ENCODE assay signal across 9 cellular contexts in the genomic region with DNA sequence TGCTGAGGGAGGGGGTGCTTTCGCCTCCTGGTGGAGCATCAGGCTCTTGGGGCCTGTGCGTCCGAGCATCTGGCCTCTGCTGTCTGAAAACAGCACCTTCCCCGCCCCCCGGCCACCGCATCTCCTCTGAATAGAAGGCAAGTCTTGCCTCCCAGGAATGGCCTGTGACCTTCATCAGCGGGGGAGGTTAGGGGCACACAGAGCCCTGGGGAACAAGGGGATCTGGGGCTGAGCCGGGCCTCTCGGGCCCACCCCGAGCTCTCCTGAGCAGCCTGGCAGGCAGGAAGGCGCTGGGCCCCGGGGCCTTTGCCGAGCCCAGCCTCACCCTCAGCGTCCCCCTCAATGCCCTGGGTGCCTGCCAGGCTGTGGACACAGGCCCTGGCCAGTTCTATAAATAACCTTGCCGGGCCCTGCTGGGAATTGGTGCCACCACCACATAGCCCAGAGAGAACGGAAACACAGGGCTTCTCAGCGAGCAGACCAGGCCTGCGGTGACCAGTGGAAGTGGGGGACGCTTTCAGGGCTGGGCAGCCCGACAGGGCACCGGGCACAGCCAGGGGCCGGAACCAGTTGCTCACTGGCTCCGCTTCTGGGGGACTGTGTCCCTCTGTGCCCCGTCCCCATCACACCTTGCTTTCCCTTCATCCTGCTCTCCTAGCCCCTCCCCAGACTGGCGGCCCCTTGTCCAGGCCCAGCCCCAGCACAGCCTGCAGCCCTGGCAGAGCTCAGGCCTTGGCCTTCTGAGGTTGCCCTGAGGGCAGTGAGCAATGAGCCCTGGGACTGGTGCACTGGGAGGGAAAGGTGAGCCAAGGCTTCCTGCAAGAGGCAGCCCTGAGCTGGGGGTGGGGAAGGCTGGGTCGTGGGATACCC. TPM values are rescaled to one million over a fixed set of nuclear protein-coding genes. Genes with fewer than 3 reads are reported as not detected.
DNase-seq lines count a peak whose midpoint lies in the region; ATAC-seq, FAIRE-seq and TF ChIP-seq lines count a peak whose summit lies in the region.
"Had no signal": no experiment of that assay in that cellular context is flagged by ENCODE, and none has a peak within 500 bp of the region (broad histone marks: within the 10 kb centered on the region; RNA-seq: fewer than 3 reads in every experiment).

No MANE protein-coding gene starts in this region.

- CTCF ChIA-PET in HCT116 (lab: Charles Lee) = interaction anchor here (0.6 to 2.3 kb wide), 4 partner anchors 10 to 292 kb away, joined by 3 to 5 read pairs (median 4); no protein-coding TSS in a partner anchor
- CTCF ChIA-PET in WTC11 (lab: Charles Lee) = interaction anchor here (0.6 to 2.6 kb wide), 7 partner anchors 29 to 151 kb away, joined by 3 to 13 read pairs (median 4); a partner anchor contains a TSS

- DNase-seq in HCT116 (ENCODE audit: low read depth, low spot score) = no peak
- DNase-seq in keratinocyte (ENCODE audit: low read depth, low spot score) = no peak
- peak; percentile 72 for DNase-seq in spleen
- no peak for DNase-seq in AG20443 (ENCODE audit: low spot score)
- no peak for DNase-seq in WTC11 (ENCODE audit: low spot score)
- DNase-seq: stimulated activated CD4-positive, alpha-beta T cell treated with anti-CD3 and anti-CD28 coated beads, Interleukin-4, amount 100 ng/mL, for 4 hours had no signal

- no peak for TF ChIP-seq RAD21 in HCT116 (IDR thresholded peaks at IDR 0.05; ENCODE audit: low read depth)

- H3K79me2 ChIP-seq in HCT116 (ENCODE audit: insufficient read depth, low read length) (peaks cover 92% of the 10 kb centered on the region), keratinocyte (ENCODE audit: control insufficient read depth, insufficient read depth, low read length) (peaks cover 85% of the 10 kb centered on the region)

- TF ChIP-seq POLR2A in HCT116 (IDR thresholded peaks at IDR 0.05; ENCODE audit: borderline replicate concordance, extremely low read depth, insufficient read depth, insufficient read length) = no peak
- TF ChIP-seq POLR2A in spleen (IDR thresholded peaks at IDR 0.05) = no peak

- TF ChIP-seq CTCF in HCT116 (IDR thresholded peaks at IDR 0.05 in 2 of 3, conservative IDR thresholded peaks at IDR 0.05 in 1 of 3; ENCODE audit: borderline replicate concordance in 1 of 3, insufficient read depth in 1 of 3, low read depth in 2 of 3, low read length in 2 of 3) (no peak), brain (conservative IDR thresholded peaks at IDR 0.05) (no peak), keratinocyte (optimal IDR thresholded peaks at IDR 0.05 in 1 of 3, IDR thresholded peaks at IDR 0.05 in 1 of 3, conservative IDR thresholded peaks at IDR 0.05 in 1 of 3; ENCODE audit: extremely low read depth in 1 of 3, insufficient read depth in 2 of 3, low read length in 3 of 3) (no peak), spleen (IDR thresholded peaks at IDR 0.05 in 8 of 11, conservative IDR thresholded peaks at IDR 0.05 in 3 of 11) (no peak), WTC11 (IDR thresholded peaks at IDR 0.05) (no peak)

- no TSS peak for BruUV-seq in HCT116 (replicated peaks; lab: Mats Ljungman, UMichigan)

- no peak for FAIRE-seq in keratinocyte (lab: Jason Lieb, UNC)

- H3K36me3 ChIP-seq in HCT116 (ENCODE audit: control insufficient read depth in 1 of 2, insufficient read depth in 2 of 2, low read length in 2 of 2) (peaks cover 2 to 18% of the 10 kb centered on the region in 2 experiments; a peak in 2 of 4 replicates), keratinocyte (ENCODE audit: control insufficient read depth in 2 of 2, extremely low read depth in 1 of 2, insufficient read depth in 2 of 2, low read length in 2 of 2) (peaks cover 14 to 16% of the 10 kb centered on the region in 2 experiments), spleen (peaks cover 0 to 89% (median 21%) of the 10 kb centered on the region in 6 donors)

- no peaks in the 10 kb centered on the region for H3K9me3 ChIP-seq in HCT116 (ENCODE audit: control insufficient read depth in 1 of 2, insufficient read depth in 1 of 2, low read depth in 1 of 2, low read length in 2 of 2)
- no peaks in the 10 kb centered on the region for H3K9me3 ChIP-seq in keratinocyte (ENCODE audit: control insufficient read depth, low read depth, low read length)
- no peaks in the 10 kb centered on the region for H3K9me3 ChIP-seq in spleen

- H3K9me3 Mint-ChIP-seq in brain = no peaks in the 10 kb centered on the region
- H3K9me3 Mint-ChIP-seq in WTC11 = no peaks in the 10 kb centered on the region

- no peaks in the 10 kb centered on the region for H3K9me2 ChIP-seq in HCT116 (ENCODE audit: insufficient read depth)

- H3K27ac Mint-ChIP-seq in brain (peak overlapping the region in 3 of 5 experiments; percentile 67 to 69 (median 69)), WTC11 (no peak overlapping the region)

- peaks cover 54% of the 10 kb centered on the region for H3K4me1 Mint-ChIP-seq in brain
- peaks cover 39% of the 10 kb centered on the region for H3K4me1 Mint-ChIP-seq in WTC11

- H3K9ac ChIP-seq in HCT116 (ENCODE audit: low read length) (0 out of 2 replicates have a peak overlapping the region, but pooled peaks have one; percentile 6), keratinocyte (ENCODE audit: control insufficient read depth, extremely low read depth, insufficient read depth, low read length) (peak overlapping the region; percentile 77)

- H2AFZ ChIP-seq in HCT116 (ENCODE audit: low read depth, low read length, poor library complexity, severe bottlenecking) (no peak overlapping the region), keratinocyte (ENCODE audit: control insufficient read depth, low read length) (no peak overlapping the region)

- no peaks in the 10 kb centered on the region for H3K9me1 ChIP-seq in keratinocyte (ENCODE audit: control insufficient read depth, extremely low read depth, insufficient read depth, low read length)

- ATAC-seq in HCT116 = no peak
- no peak for ATAC-seq in HG03378 (IDR thresholded peaks at IDR 0.05; ENCODE audit: unreplicated experiment)
- ATAC-seq in GM18519 (IDR thresholded peaks at IDR 0.05; ENCODE audit: low FRiP score, unreplicated experiment) = no peak
- no peak for ATAC-seq in WTC11

- dilution Hi-C loops in keratinocyte (cut with MboI; ENCODE audit: extremely low pct_ligation_motif_present, low sequenced_read_pairs) = no loop called here

- no peaks in the 10 kb centered on the region for H3K27me3 ChIP-seq in HCT116 (ENCODE audit: insufficient read depth, low read length)
- no peaks in the 10 kb centered on the region for H3K27me3 ChIP-seq in keratinocyte (ENCODE audit: control insufficient read depth, extremely low read depth, insufficient read depth, low read length)
- H3K27me3 ChIP-seq in spleen (replicated peaks in 1 of 7) = no peaks in the 10 kb centered on the region

- H3K4me3 ChIP-seq in HCT116 (replicated peaks in 1 of 2; ENCODE audit: low read depth in 1 of 2, low read length in 2 of 2) (no peak overlapping the region), keratinocyte (ENCODE audit: control insufficient read depth in 2 of 3, extremely low read depth in 1 of 3, insufficient read depth in 2 of 3, low read depth in 1 of 3, low read length in 3 of 3) (no peak overlapping the region), spleen (peak overlapping the region in 1 of 8 donors; percentile 45)

- H3K4me1 ChIP-seq in HCT116 (ENCODE audit: control insufficient read depth in 1 of 2, insufficient read depth in 2 of 2, low read length in 2 of 2) (peaks cover 16 to 58% of the 10 kb centered on the region in 2 experiments), keratinocyte (ENCODE audit: control insufficient read depth, extremely low read depth, insufficient read depth, low read length) (peaks cover 45% of the 10 kb centered on the region), spleen (peaks cover 41 to 97% (median 84%) of the 10 kb centered on the region in 6 donors)

- intact Hi-C loops in HCT116 (cut with micrococcal nuclease) = no loop called here
- intact Hi-C loops in spleen (cut with DNase I; ENCODE audit: low total_unique reads) = no loop called here

- H3K36me3 Mint-ChIP-seq in brain = peaks cover 23% of the 10 kb centered on the region
- H3K36me3 Mint-ChIP-seq in WTC11 = peaks cover 10% of the 10 kb centered on the region

- H4K20me1 ChIP-seq in HCT116 (ENCODE audit: insufficient read depth) = no peaks in the 10 kb centered on the region
- H4K20me1 ChIP-seq in keratinocyte (ENCODE audit: control insufficient read depth, extremely low read depth, insufficient read depth, low read length) = peaks cover 5% of the 10 kb centered on the region

- H3K4me3 Mint-ChIP-seq in brain (no peak overlapping the region), WTC11 (no peak overlapping the region)

- RAD21 ChIA-PET in HCT116 (lab: Charles Lee; ENCODE audit: low non-redundant PET in 1 of 2, low total read pairs in 2 of 2, uncharacterized antibody in 2 of 2, unreplicated experiment in 2 of 2) = no interaction called here

- WGBS in spleen, 5 donors = 70 to 90% (median 80%) methylated on average over 15 to 26 of the region's 26 CpGs

- no peaks in the 10 kb centered on the region for H3K27me3 Mint-ChIP-seq in brain
- no peaks in the 10 kb centered on the region for H3K27me3 Mint-ChIP-seq in WTC11 (ENCODE audit: low read depth)

- H3K4me2 ChIP-seq in HCT116 (ENCODE audit: low read length) = peak overlapping the region; percentile 36
- no peak overlapping the region for H3K4me2 ChIP-seq in keratinocyte (ENCODE audit: control insufficient read depth, extremely low read depth, insufficient read depth, low read depth, low read length)

- POLR2A ChIA-PET in HCT116 (lab: Charles Lee) = no interaction called here
- POLR2A ChIA-PET in WTC11 (lab: Charles Lee) = no interaction called here

- H3K27ac ChIP-seq in HCT116 (ENCODE audit: low read depth, low read length) (peak overlapping the region; percentile 56; the same call in 1 of the 2 replicates), keratinocyte (ENCODE audit: control insufficient read depth, insufficient read depth, low read length) (peak overlapping the region; percentile 88), spleen (peak overlapping the region; percentile 75 to 91 (median 86))

RNA-seq across cellular contexts. Expression of a gene that starts 9.5 kb away (rescaled TPM):
- total RNA-seq in HCT116 (2021; ENCODE audit: unreplicated experiment) (86.9 TPM), spleen (10 to 100 TPM; 52.1 to 85.0 (median 75.3) TPM), WTC11 (2021) (106 to 112 TPM (median 106 TPM) in 3 replicates)
- 67.3 and 71.4 TPM in 2 replicates for polyA plus RNA-seq in HCT116 (2012)
- polyA plus RNA-seq in brain (ENCODE audit: insufficient read depth, low read depth, low replicate concordance) (72.6 TPM), keratinocyte (24.6 to 31.4 TPM (median 28.1 TPM) in 3 replicates), spleen (100 to 1,000 TPM in 1 of 3 donors, 10 to 100 TPM in 2; 44.0 to 107 (median 46.7) TPM)
- polyA plus RNA-seq in keratinocyte (2011; ENCODE audit: low read depth) = 21.6 TPM
- 13.7 and 27.8 TPM in 2 replicates for polyA plus RNA-seq in keratinocyte (2011; cell fraction: cytosol; rRNA removed)
- 47.3 and 54.0 TPM in 2 replicates for polyA plus RNA-seq in keratinocyte (2011; cell fraction: nucleus; rRNA removed)
- 26.4 and 38.3 TPM in 2 replicates for polyA plus RNA-seq in keratinocyte (2012; ENCODE audit: low replicate concordance)
- 19.7 to 42.7 TPM (median 21.9 TPM) in 3 replicates for polyA minus RNA-seq in keratinocyte
- polyA minus RNA-seq in keratinocyte (2011; cell fraction: cytosol; rRNA and poly(A)+ RNA removed) = 56.2 TPM
- 25.7 and 29.2 TPM in 2 replicates for polyA minus RNA-seq in keratinocyte (2011; cell fraction: nucleus; rRNA and poly(A)+ RNA removed)

RNA-seq across cellular contexts. Expression of a gene that starts 22.7 kb away (rescaled TPM):
- total RNA-seq in HCT116 (2021; ENCODE audit: unreplicated experiment) (23.8 TPM), spleen (1 to 10 TPM in 1 of 7 donors, under 1 TPM in 5, not detected in 1; 0.12 to 1.2 (median 0.41) TPM), WTC11 (2021) (21.9 to 23.6 TPM (median 23.4 TPM) in 3 replicates)
- 11.1 and 11.8 TPM in 2 replicates for polyA plus RNA-seq in HCT116 (2012)
- polyA plus RNA-seq in brain (ENCODE audit: insufficient read depth, low read depth, low replicate concordance) (11.2 TPM), keratinocyte (0.93 to 2.8 TPM (median 1.2 TPM) in 3 replicates), spleen (under 1 TPM in 2 of 3 donors, not detected in 1; 0.05 to 0.48 TPM)
- polyA plus RNA-seq in keratinocyte (2011; ENCODE audit: low read depth) = 0.51 TPM
- 0.55 and 1.9 TPM in 2 replicates for polyA plus RNA-seq in keratinocyte (2011; cell fraction: cytosol; rRNA removed)
- 3.6 and 6.2 TPM in 2 replicates for polyA plus RNA-seq in keratinocyte (2011; cell fraction: nucleus; rRNA removed)
- 3.5 and 3.6 TPM in 2 replicates for polyA plus RNA-seq in keratinocyte (2012; ENCODE audit: low replicate concordance)
- polyA minus RNA-seq in keratinocyte = 0.30 to 1.2 TPM (median 1.2 TPM) in 3 replicates
- 11.5 TPM for polyA minus RNA-seq in keratinocyte (2011; cell fraction: cytosol; rRNA and poly(A)+ RNA removed)
- polyA minus RNA-seq in keratinocyte (2011; cell fraction: nucleus; rRNA and poly(A)+ RNA removed) = 3.4 and 7.1 TPM in 2 replicates

RNA-seq across cellular contexts. Expression of a gene that starts 26.5 kb away (rescaled TPM):
- total RNA-seq in HCT116 (2021; ENCODE audit: unreplicated experiment) = 428 TPM
- 468 and 508 TPM in 2 replicates for polyA plus RNA-seq in HCT116 (2012)
- polyA plus RNA-seq in brain (ENCODE audit: insufficient read depth, low read depth, low replicate concordance) = 365 TPM
- 51.3 to 95.4 TPM (median 80.0 TPM) in 3 replicates for polyA plus RNA-seq in keratinocyte
- 74.6 TPM for polyA plus RNA-seq in keratinocyte (2011; ENCODE audit: low read depth)
- 33.2 and 137 TPM in 2 replicates for polyA plus RNA-seq in keratinocyte (2011; cell fraction: cytosol; rRNA removed)
- 27.1 and 36.2 TPM in 2 replicates for polyA plus RNA-seq in keratinocyte (2011; cell fraction: nucleus; rRNA removed)
- 91.2 and 205 TPM in 2 replicates for polyA plus RNA-seq in keratinocyte (2012; ENCODE audit: low replicate concordance)
- polyA minus RNA-seq in keratinocyte = 23.4 to 39.5 TPM (median 25.4 TPM) in 3 replicates
- polyA minus RNA-seq in keratinocyte (2011; cell fraction: cytosol; rRNA and poly(A)+ RNA removed) = 297 TPM
- 29.9 and 36.3 TPM in 2 replicates for polyA minus RNA-seq in keratinocyte (2011; cell fraction: nucleus; rRNA and poly(A)+ RNA removed)
- 100 to 1,000 TPM in 4 of 7 donors, 10 to 100 TPM in 3; 49.1 to 131 (median 102) TPM for total RNA-seq in spleen
- 100 to 1,000 TPM; 164 to 166 (median 165) TPM for polyA plus RNA-seq in spleen
- total RNA-seq in WTC11 (2021) = 262 to 277 TPM (median 270 TPM) in 3 replicates

RNA-seq across cellular contexts. Expression of a gene that starts 33.3 kb away (rescaled TPM):
- 146 TPM for total RNA-seq in HCT116 (2021; ENCODE audit: unreplicated experiment)
- 63.2 and 79.4 TPM in 2 replicates for polyA plus RNA-seq in HCT116 (2012)
- 79.7 TPM for polyA plus RNA-seq in brain (ENCODE audit: insufficient read depth, low read depth, low replicate concordance)
- 4.7 to 14.1 TPM (median 6.8 TPM) in 3 replicates for polyA plus RNA-seq in keratinocyte
- polyA plus RNA-seq in keratinocyte (2011; ENCODE audit: low read depth) = 9.3 TPM
- polyA plus RNA-seq in keratinocyte (2011; cell fraction: cytosol; rRNA removed) = 3.8 and 6.9 TPM in 2 replicates
- 23.5 and 31.4 TPM in 2 replicates for polyA plus RNA-seq in keratinocyte (2011; cell fraction: nucleus; rRNA removed)
- polyA plus RNA-seq in keratinocyte (2012; ENCODE audit: low replicate concordance) = 23.0 and 30.3 TPM in 2 replicates
- 5.9 to 26.1 TPM (median 6.6 TPM) in 3 replicates for polyA minus RNA-seq in keratinocyte
- polyA minus RNA-seq in keratinocyte (2011; cell fraction: cytosol; rRNA and poly(A)+ RNA removed) = 44.9 TPM
- polyA minus RNA-seq in keratinocyte (2011; cell fraction: nucleus; rRNA and poly(A)+ RNA removed) = 31.4 and 35.8 TPM in 2 replicates
- total RNA-seq in spleen = 100 to 1,000 TPM in 4 of 7 donors, 10 to 100 TPM in 3; 42.1 to 223 (median 138) TPM
- 10 to 100 TPM; 16.5 to 48.9 (median 19.1) TPM for polyA plus RNA-seq in spleen
- 189 to 190 TPM (median 189 TPM) in 3 replicates for total RNA-seq in WTC11 (2021)

RNA-seq across cellular contexts. Expression of a gene that starts 41.0 kb away (rescaled TPM):
- total RNA-seq in HCT116 (2021; ENCODE audit: unreplicated experiment) (66.4 TPM), spleen (100 to 1,000 TPM in 5 of 7 donors, 10 to 100 TPM in 2; 51.7 to 230 (median 168) TPM), WTC11 (2021) (40.7 to 57.3 TPM (median 48.0 TPM) in 3 replicates)
- 35.8 and 46.2 TPM in 2 replicates for polyA plus RNA-seq in HCT116 (2012)
- polyA plus RNA-seq in brain (ENCODE audit: insufficient read depth, low read depth, low replicate concordance) (26.9 TPM), keratinocyte (10.9 to 19.4 TPM (median 13.1 TPM) in 3 replicates), spleen (10 to 100 TPM; 16.2 to 62.0 (median 29.8) TPM)
- 12.9 TPM for polyA plus RNA-seq in keratinocyte (2011; ENCODE audit: low read depth)
- polyA plus RNA-seq in keratinocyte (2011; cell fraction: cytosol; rRNA removed) = 6.0 and 14.5 TPM in 2 replicates
- 32.2 and 48.0 TPM in 2 replicates for polyA plus RNA-seq in keratinocyte (2011; cell fraction: nucleus; rRNA removed)
- polyA plus RNA-seq in keratinocyte (2012; ENCODE audit: low replicate concordance) = 17.3 and 24.6 TPM in 2 replicates
- 14.6 to 40.2 TPM (median 23.0 TPM) in 3 replicates for polyA minus RNA-seq in keratinocyte
- 32.6 TPM for polyA minus RNA-seq in keratinocyte (2011; cell fraction: cytosol; rRNA and poly(A)+ RNA removed)
- 36.5 and 41.8 TPM in 2 replicates for polyA minus RNA-seq in keratinocyte (2011; cell fraction: nucleus; rRNA and poly(A)+ RNA removed)

Comparison
In these comparisons a context has a peak if more than half of its experiments do, and no peak if none do; other contexts are left out.
1. RNA of a gene that starts 22.7 kb away (total RNA-seq): 23.8 TPM in HCT116 (single experiment) and 21.9 to 23.6 TPM in WTC11; 0.12 to 1.2 TPM in spleen; every median in the first group is over 10 times any median in the second.
2. Peak in every context shown above with its lines, with median percentiles within 50 percentile points of each other: H3K27ac ChIP-seq.